Comparison of ENCODE assay signal across 9 cellular contexts in the genomic region with DNA sequence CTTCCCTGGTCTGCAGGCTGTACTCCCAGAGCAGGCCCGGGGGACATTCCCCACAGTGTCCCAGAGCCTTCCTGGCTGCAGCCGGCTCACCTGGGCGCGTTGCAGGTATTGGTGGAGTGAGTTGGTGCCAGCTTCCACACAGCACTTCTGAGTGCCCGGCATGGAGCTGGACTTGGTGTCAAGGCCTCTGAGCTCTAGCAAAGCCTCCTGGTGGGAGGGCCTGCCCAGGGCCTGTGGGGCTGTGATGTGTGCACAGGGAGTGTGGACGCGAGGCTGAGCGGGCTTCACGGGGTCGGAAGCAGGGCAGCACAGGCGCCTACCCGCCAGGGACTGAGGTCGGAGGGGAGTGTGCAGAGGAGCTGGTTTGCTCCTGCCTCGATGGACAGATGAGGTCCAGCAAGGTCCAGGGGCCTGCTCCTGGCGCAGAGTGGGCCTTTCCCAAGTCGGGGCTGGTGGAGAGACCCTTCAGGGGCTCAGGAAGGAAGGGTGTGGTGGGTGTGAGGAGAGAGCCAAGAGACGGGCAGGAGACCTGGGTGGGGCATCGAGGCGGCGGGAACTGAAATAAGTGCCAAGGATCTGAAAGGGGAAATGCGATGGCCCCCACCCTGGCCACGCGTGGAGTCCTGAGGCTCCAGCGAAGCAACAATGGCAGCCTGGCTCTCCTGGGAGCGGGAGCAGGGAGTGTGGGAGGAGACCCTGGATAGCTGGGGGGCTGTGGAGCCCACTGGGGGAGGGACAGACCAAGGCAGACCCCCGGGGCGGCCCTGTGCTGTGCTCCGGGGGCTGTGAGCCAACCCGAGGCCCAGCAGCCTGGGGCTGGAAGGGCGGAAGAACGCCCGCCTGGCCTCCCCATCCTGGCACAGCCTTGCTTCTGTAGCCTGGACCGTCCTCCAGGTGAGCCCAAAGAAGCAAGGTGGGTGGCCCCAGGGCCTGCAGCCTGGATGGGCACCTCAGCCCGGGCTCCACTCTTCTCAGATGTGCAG.
DNase-seq lines count a peak whose midpoint lies in the region; ATAC-seq, FAIRE-seq and TF ChIP-seq lines count a peak whose summit lies in the region.
"Had no signal": no experiment of that assay in that cellular context is flagged by ENCODE, and none has a peak within 500 bp of the region (broad histone marks: within the 10 kb centered on the region; RNA-seq: fewer than 3 reads in every experiment).

No MANE protein-coding gene starts in this region.

- H3K36me3 Mint-ChIP-seq in stimulated activated memory B cell treated with anti-CD40 and anti-IgM and Interleukin-4, amounts not matched to agents 10 μg/mL and 1 μg/mL and 100 μg/mL, for 72 hours: no peaks in the 10 kb centered on the region

- H3K36me3 ChIP-seq in SJSA1: peaks cover 29% of the 10 kb centered on the region
- H3K36me3 ChIP-seq: cardiac muscle cell had no signal

- no peak overlapping the region for H3K4me3 Mint-ChIP-seq in stimulated activated memory B cell treated with anti-CD40 and anti-IgM and Interleukin-4, amounts not matched to agents 10 μg/mL and 1 μg/mL and 100 μg/mL, for 72 hours

- H3K27ac ChIP-seq in SJSA1: peak overlapping the region; percentile 28; the same call in 1 of the 2 replicates
- peak overlapping the region; percentile 53 for H3K27ac ChIP-seq in right cardiac atrium (ENCODE audit: low read length)
- H3K27ac ChIP-seq: cardiac muscle cell had no signal

- no peaks in the 10 kb centered on the region for H3K9me3 Mint-ChIP-seq in stimulated activated memory B cell treated with anti-CD40 and anti-IgM and Interleukin-4, amounts not matched to agents 10 μg/mL and 1 μg/mL and 100 μg/mL, for 72 hours

- FAIRE-seq in H54 (lab: Jason Lieb, UNC): no peak

- no peaks in the 10 kb centered on the region; the same call in 1 of the 2 replicates for H3K9me3 ChIP-seq in SJSA1 (replicated peaks)
- no peaks in the 10 kb centered on the region for H3K9me3 ChIP-seq in right cardiac atrium (ENCODE audit: control insufficient read depth, low read length)
- H3K9me3 ChIP-seq: testis had no signal

- H3K4me3 ChIP-seq in SJSA1: no peak overlapping the region
- H3K4me3 ChIP-seq in right cardiac atrium (ENCODE audit: low read length): no peak overlapping the region
- H3K4me3 ChIP-seq: cardiac muscle cell, testis had no signal

- H3K27ac Mint-ChIP-seq in stimulated activated memory B cell treated with anti-CD40 and anti-IgM and Interleukin-4, amounts not matched to agents 10 μg/mL and 1 μg/mL and 100 μg/mL, for 72 hours: peak overlapping the region; percentile 69

- peak in 1 of 2 donors; percentile 3 for ATAC-seq in right cardiac atrium
- ATAC-seq in stimulated activated memory B cell treated with anti-CD40 and anti-IgM and Interleukin-4, amounts not matched to agents 10 μg/mL and 1 μg/mL and 100 μg/mL, for 72 hours: no peak

- intact Hi-C loops in right cardiac atrium (cut with DNase I): loop anchor here in 1 of 4 donors (5.0 kb wide), 2 partner anchors 37 to 67 kb away; no protein-coding TSS in a partner anchor

- WGBS in right cardiac atrium: 56% methylated on average over 34 of the region's 34 CpGs

- H3K27me3 ChIP-seq in SJSA1 (replicated peaks) (no peaks in the 10 kb centered on the region), right cardiac atrium (ENCODE audit: control insufficient read depth, insufficient read depth) (no peaks in the 10 kb centered on the region)
- H3K27me3 ChIP-seq: cardiac muscle cell, testis had no signal

- DNase-seq in H54 (ENCODE audit: insufficient read length, low spot score) (no peak), SJSA1 (ENCODE audit: low read depth in 1 of 2, low spot score in 2 of 2) (no peak), right cardiac atrium (peak; percentile 61 to 84 (median 81)), OCI-M1 (lab: John Stamatoyannopoulos, UW) (no peak), AG20443 (ENCODE audit: low spot score) (no peak), GDM1 (lab: John Stamatoyannopoulos, UW) (no peak)

- H3K4me1 Mint-ChIP-seq in stimulated activated memory B cell treated with anti-CD40 and anti-IgM and Interleukin-4, amounts not matched to agents 10 μg/mL and 1 μg/mL and 100 μg/mL, for 72 hours: peaks cover 65% of the 10 kb centered on the region

- TF ChIP-seq POLR2A in H54 (IDR thresholded peaks at IDR 0.05; ENCODE audit: low read depth, low read length): peak; percentile 16; the same call in 1 of the 2 replicates

- H3K4me1 ChIP-seq in SJSA1 (replicated peaks) (peaks cover 51% of the 10 kb centered on the region), right cardiac atrium (ENCODE audit: control insufficient read depth, insufficient read depth, low read length) (peaks cover 45% of the 10 kb centered on the region)

- H3K27me3 Mint-ChIP-seq in stimulated activated memory B cell treated with anti-CD40 and anti-IgM and Interleukin-4, amounts not matched to agents 10 μg/mL and 1 μg/mL and 100 μg/mL, for 72 hours: no peaks in the 10 kb centered on the region

Comparison
In these comparisons a context has a peak if more than half of its experiments do, and no peak if none do; other contexts are left out.
1. DNase-seq: peak in right cardiac atrium (3 of 3); none in H54 (single experiment), SJSA1 (0 of 2), OCI-M1 (single experiment), AG20443 (single experiment) and GDM1 (single experiment).